In the genomic region with DNA sequence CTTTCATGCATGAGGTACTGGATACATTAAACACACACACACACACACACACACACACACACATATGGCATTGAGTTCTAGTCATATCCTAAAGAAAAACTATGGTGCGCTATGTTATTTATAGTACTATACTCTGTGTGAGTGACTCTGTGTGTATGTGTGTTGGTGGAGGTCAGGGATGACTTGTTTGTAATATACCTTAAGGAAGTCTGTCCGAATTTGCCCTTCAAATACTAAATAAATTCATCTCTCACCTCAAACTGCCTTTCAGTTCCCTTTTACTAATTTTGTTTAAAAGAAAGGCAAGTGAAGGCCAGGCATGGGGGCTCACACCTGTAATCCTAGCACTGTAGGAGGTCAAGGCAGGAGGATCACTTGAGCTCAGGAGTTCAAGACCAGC, we compare ENCODE assay signal across 1 cellular context.
A peak's percentile ranks its signal among the peaks of the same experiment; 100 is the strongest.
TF ChIP-seq lines count a peak whose summit lies in the region.

No MANE protein-coding gene starts in this region.

TF ChIP-seq in GM12878, 131 proteins besides CTCF, POLR2A, EP300 and RAD21 (continued from another document):
- TF ChIP-seq, protein P1, sequence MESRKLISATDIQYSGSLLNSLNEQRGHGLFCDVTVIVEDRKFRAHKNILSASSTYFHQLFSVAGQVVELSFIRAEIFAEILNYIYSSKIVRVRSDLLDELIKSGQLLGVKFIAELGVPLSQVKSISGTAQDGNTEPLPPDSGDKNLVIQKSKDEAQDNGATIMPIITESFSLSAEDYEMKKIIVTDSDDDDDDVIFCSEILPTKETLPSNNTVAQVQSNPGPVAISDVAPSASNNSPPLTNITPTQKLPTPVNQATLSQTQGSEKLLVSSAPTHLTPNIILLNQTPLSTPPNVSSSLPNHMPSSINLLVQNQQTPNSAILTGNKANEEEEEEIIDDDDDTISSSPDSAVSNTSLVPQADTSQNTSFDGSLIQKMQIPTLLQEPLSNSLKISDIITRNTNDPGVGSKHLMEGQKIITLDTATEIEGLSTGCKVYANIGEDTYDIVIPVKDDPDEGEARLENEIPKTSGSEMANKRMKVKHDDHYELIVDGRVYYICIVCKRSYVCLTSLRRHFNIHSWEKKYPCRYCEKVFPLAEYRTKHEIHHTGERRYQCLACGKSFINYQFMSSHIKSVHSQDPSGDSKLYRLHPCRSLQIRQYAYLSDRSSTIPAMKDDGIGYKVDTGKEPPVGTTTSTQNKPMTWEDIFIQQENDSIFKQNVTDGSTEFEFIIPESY (IDR thresholded peaks at IDR 0.05), result no peak
- TF ChIP-seq CEBPB (IDR thresholded peaks at IDR 0.05; ENCODE audit: borderline replicate concordance in 1 of 2, low read depth in 2 of 2, low read length in 2 of 2) (no peak), MTA2 (IDR thresholded peaks at IDR 0.05; ENCODE audit: low read depth) (peak; percentile 55; the same call in 1 of the 2 replicates), SP1 (IDR thresholded peaks at IDR 0.05; ENCODE audit: low read depth, low read length) (no peak), SIX5 (IDR thresholded peaks at IDR 0.05; ENCODE audit: low read depth, low read length, severe bottlenecking) (no peak), HDAC2 (IDR thresholded peaks at IDR 0.05) (no peak), POLR2AphosphoS5 (IDR thresholded peaks at IDR 0.05; ENCODE audit: low read length) (no peak), ZNF207 (IDR thresholded peaks at IDR 0.05; ENCODE audit: borderline replicate concordance) (no peak), TAF1 (IDR thresholded peaks at IDR 0.05; ENCODE audit: borderline replicate concordance, low read depth, low read length) (no peak), CHD2 (IDR thresholded peaks at IDR 0.05; ENCODE audit: borderline replicate concordance, low read depth, low read length) (no peak), RELA (IDR thresholded peaks at IDR 0.05; ENCODE audit: borderline replicate concordance, partially characterized antibody) (no peak), BMI1 (IDR thresholded peaks at IDR 0.05; ENCODE audit: borderline replicate concordance) (no peak), NFYA (IDR thresholded peaks at IDR 0.05; ENCODE audit: borderline replicate concordance, low read depth, low read length) (no peak)
- TF ChIP-seq, protein P2, sequence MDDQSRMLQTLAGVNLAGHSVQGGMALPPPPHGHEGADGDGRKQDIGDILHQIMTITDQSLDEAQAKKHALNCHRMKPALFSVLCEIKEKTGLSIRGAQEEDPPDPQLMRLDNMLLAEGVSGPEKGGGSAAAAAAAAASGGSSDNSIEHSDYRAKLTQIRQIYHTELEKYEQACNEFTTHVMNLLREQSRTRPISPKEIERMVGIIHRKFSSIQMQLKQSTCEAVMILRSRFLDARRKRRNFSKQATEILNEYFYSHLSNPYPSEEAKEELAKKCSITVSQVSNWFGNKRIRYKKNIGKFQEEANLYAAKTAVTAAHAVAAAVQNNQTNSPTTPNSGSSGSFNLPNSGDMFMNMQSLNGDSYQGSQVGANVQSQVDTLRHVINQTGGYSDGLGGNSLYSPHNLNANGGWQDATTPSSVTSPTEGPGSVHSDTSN (IDR thresholded peaks at IDR 0.05; ENCODE audit: insufficient replicate concordance, low read depth, low read length), result no peak
- TF ChIP-seq, protein P3, sequence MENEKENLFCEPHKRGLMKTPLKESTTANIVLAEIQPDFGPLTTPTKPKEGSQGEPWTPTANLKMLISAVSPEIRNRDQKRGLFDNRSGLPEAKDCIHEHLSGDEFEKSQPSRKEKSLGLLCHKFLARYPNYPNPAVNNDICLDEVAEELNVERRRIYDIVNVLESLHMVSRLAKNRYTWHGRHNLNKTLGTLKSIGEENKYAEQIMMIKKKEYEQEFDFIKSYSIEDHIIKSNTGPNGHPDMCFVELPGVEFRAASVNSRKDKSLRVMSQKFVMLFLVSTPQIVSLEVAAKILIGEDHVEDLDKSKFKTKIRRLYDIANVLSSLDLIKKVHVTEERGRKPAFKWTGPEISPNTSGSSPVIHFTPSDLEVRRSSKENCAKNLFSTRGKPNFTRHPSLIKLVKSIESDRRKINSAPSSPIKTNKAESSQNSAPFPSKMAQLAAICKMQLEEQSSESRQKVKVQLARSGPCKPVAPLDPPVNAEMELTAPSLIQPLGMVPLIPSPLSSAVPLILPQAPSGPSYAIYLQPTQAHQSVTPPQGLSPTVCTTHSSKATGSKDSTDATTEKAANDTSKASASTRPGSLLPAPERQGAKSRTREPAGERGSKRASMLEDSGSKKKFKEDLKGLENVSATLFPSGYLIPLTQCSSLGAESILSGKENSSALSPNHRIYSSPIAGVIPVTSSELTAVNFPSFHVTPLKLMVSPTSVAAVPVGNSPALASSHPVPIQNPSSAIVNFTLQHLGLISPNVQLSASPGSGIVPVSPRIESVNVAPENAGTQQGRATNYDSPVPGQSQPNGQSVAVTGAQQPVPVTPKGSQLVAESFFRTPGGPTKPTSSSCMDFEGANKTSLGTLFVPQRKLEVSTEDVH (IDR thresholded peaks at IDR 0.05; ENCODE audit: low read depth, partially characterized antibody), result no peak
- TF ChIP-seq, protein P4, sequence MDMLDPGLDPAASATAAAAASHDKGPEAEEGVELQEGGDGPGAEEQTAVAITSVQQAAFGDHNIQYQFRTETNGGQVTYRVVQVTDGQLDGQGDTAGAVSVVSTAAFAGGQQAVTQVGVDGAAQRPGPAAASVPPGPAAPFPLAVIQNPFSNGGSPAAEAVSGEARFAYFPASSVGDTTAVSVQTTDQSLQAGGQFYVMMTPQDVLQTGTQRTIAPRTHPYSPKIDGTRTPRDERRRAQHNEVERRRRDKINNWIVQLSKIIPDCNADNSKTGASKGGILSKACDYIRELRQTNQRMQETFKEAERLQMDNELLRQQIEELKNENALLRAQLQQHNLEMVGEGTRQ (IDR thresholded peaks at IDR 0.05; ENCODE audit: borderline replicate concordance, low read depth, low read length), result no peak
